ENCODE assay signal across 8 cellular contexts in genomic region chr16:28802235-28803019, GRCh38. TPM values are rescaled to one million over a fixed set of nuclear protein-coding genes. Genes with fewer than 3 reads are reported as not detected.
A peak's percentile ranks its signal among the peaks of the same experiment; 100 is the strongest.
DNase-seq lines count a peak whose midpoint lies in the region; ATAC-seq and TF ChIP-seq lines count a peak whose summit lies in the region.
"Not testable (repeated sequence)": the region's sequence is repeated elsewhere in the genome, so short reads cannot be mapped to it uniquely, and the experiment has no call there.

No MANE protein-coding gene starts in this region.

- not testable (repeated sequence) for TF ChIP-seq POLR2A in Peyer's patch (IDR thresholded peaks at IDR 0.05); body of pancreas (IDR thresholded peaks at IDR 0.05)

- not testable (repeated sequence) for H2AFZ ChIP-seq in hepatocyte

- CTCF ChIA-PET in activated CD4-positive, alpha-beta memory T cell treated with anti-CD3 and anti-CD28 coated beads for 36 hours (lab: Charles Lee): not testable (repeated sequence)

- not testable (repeated sequence) for H3K4me1 ChIP-seq in Peyer's patch; body of pancreas; hepatocyte (ENCODE audit: insufficient read depth)

- not testable (repeated sequence) for H3K4me1 Mint-ChIP-seq in activated CD4-positive, alpha-beta memory T cell treated with anti-CD3 and anti-CD28 coated beads for 36 hours (ENCODE audit: low read depth)

- intact Hi-C loops in activated CD4-positive, alpha-beta memory T cell treated with anti-CD3 and anti-CD28 coated beads for 36 hours (cut with micrococcal nuclease); body of pancreas (cut with DNase I): not testable (repeated sequence)

- not testable (repeated sequence) for H3K4me3 ChIP-seq in GM12875 (ENCODE audit: low read depth, low read length); body of pancreas; hepatocyte
- peak overlapping the region in 3 of 4 donors; percentile 18 to 40 (median 30) for H3K4me3 ChIP-seq in Peyer's patch

- H3K9me2 ChIP-seq in hepatocyte (replicated peaks; ENCODE audit: insufficient read depth): not testable (repeated sequence)

- not testable (repeated sequence) for H3K36me3 Mint-ChIP-seq in activated CD4-positive, alpha-beta memory T cell treated with anti-CD3 and anti-CD28 coated beads for 36 hours

- H3K27me3 ChIP-seq in Peyer's patch, body of pancreas, hepatocyte: not testable (repeated sequence)

- H4K20me1 ChIP-seq in hepatocyte (ENCODE audit: insufficient read depth, poor library complexity, severe bottlenecking): not testable (repeated sequence)

- H3K36me3 ChIP-seq in Peyer's patch; body of pancreas (replicated peaks in 1 of 2; ENCODE audit: insufficient read depth in 1 of 2, low read depth in 2 of 2); hepatocyte (replicated peaks; ENCODE audit: insufficient read depth, low read depth): not testable (repeated sequence)

- H3K4me3 Mint-ChIP-seq in activated CD4-positive, alpha-beta memory T cell treated with anti-CD3 and anti-CD28 coated beads for 36 hours: peak overlapping the region; percentile 59

- H3K9me3 Mint-ChIP-seq in activated CD4-positive, alpha-beta memory T cell treated with anti-CD3 and anti-CD28 coated beads for 36 hours: not testable (repeated sequence)

- 54% methylated on average over 3 of the region's 13 CpGs; no CpG with 5 or more reads in 1 of the 2 donors for WGBS in body of pancreas, 2 donors
- 79% methylated on average over 5 of the region's 13 CpGs for WGBS in hepatocyte (ENCODE audit: low lambda C conversion rate, missing lambda C conversion rate)

- TF ChIP-seq CTCF in GM12875 (IDR thresholded peaks at IDR 0.05; ENCODE audit: borderline replicate concordance, insufficient read depth, low read depth, low read length) (peak; percentile 33; the same call in 1 of the 2 replicates), Peyer's patch (IDR thresholded peaks at IDR 0.05) (peak in 5 of 6 experiments; percentile 4 to 63 (median 49)), body of pancreas (IDR thresholded peaks at IDR 0.05) (peak in 6 of 7 experiments; percentile 33 to 64 (median 42)), hepatocyte (IDR thresholded peaks at IDR 0.05; ENCODE audit: poor library complexity) (peak; percentile 39)

- not testable (repeated sequence) for H3K27me3 Mint-ChIP-seq in activated CD4-positive, alpha-beta memory T cell treated with anti-CD3 and anti-CD28 coated beads for 36 hours

- H3K79me2 ChIP-seq in hepatocyte: not testable (repeated sequence)

- peak overlapping the region; percentile 69 for H3K4me2 ChIP-seq in hepatocyte

- ATAC-seq in HG03280 (IDR thresholded peaks at IDR 0.05; ENCODE audit: unreplicated experiment): peak; percentile 69
- peak; percentile 91 for ATAC-seq in body of pancreas

- peak in 2 of 3 donors; percentile 23 to 79 for DNase-seq in Peyer's patch
- DNase-seq in activated CD4-positive, alpha-beta memory T cell treated with anti-CD3 and anti-CD28 coated beads for 36 hours: peak; percentile 73
- peak; percentile 61 to 86 (median 79) for DNase-seq in body of pancreas
- peak; percentile 75 for DNase-seq in hepatocyte (ENCODE audit: low spot score)
- peak; percentile 42 for DNase-seq in renal cortical epithelial cell (ENCODE audit: low read depth)
- peak in 34 of 49 donors; percentile 0 to 82 (median 34) for DNase-seq in substantia nigra (lab: John Stamatoyannopoulos, UW)

- POLR2A ChIA-PET in activated CD4-positive, alpha-beta memory T cell treated with anti-CD3 and anti-CD28 coated beads for 36 hours (lab: Charles Lee): not testable (repeated sequence)

- not testable (repeated sequence) for H3K9me3 ChIP-seq in Peyer's patch; body of pancreas; hepatocyte (ENCODE audit: low read depth)

- peak overlapping the region; percentile 62 for H3K27ac Mint-ChIP-seq in activated CD4-positive, alpha-beta memory T cell treated with anti-CD3 and anti-CD28 coated beads for 36 hours

- H3K27ac ChIP-seq in Peyer's patch; body of pancreas; hepatocyte; substantia nigra (ENCODE audit: low read depth, low read length, poor library complexity, severe bottlenecking): not testable (repeated sequence)

RNA-seq across cellular contexts. Expression of gene ATXN2L, which starts 20.4 kb away (rescaled TPM):
- total RNA-seq in Peyer's patch (100 to 1,000 TPM in 3 of 4 donors, 10 to 100 TPM in 1; 93.9 to 208 (median 160) TPM), body of pancreas (100 to 1,000 TPM in 1 of 2 donors, 10 to 100 TPM in 1; 40.2 to 129 TPM), hepatocyte (29.3 and 50.4 TPM in 2 replicates), renal cortical epithelial cell (26.6 and 92.6 TPM in 2 replicates)
- 100 to 1,000 TPM; 260 to 277 TPM for total RNA-seq in activated CD4-positive, alpha-beta memory T cell treated with anti-CD3 and anti-CD28 coated beads for 36 hours
- 124 and 128 TPM in 2 replicates for polyA plus RNA-seq in hepatocyte

RNA-seq across cellular contexts. Expression of gene TUFM, which starts 43.7 kb away (rescaled TPM):
- total RNA-seq in Peyer's patch (100 to 1,000 TPM; 125 to 157 (median 131) TPM), body of pancreas (100 to 1,000 TPM in 1 of 2 donors, 10 to 100 TPM in 1; 93.4 to 103 TPM), hepatocyte (106 and 107 TPM in 2 replicates), renal cortical epithelial cell (129 and 130 TPM in 2 replicates)
- 100 to 1,000 TPM; 221 TPM for total RNA-seq in activated CD4-positive, alpha-beta memory T cell treated with anti-CD3 and anti-CD28 coated beads for 36 hours
- 214 and 244 TPM in 2 replicates for polyA plus RNA-seq in hepatocyte

RNA-seq across cellular contexts. Expression of gene NPIPB9, which starts 50.8 kb away (rescaled TPM):
- total RNA-seq in Peyer's patch: 10 to 100 TPM in 1 of 4 donors, 1 to 10 TPM in 1, not detected in 2; 3.9 to 22.2 TPM
- total RNA-seq in activated CD4-positive, alpha-beta memory T cell treated with anti-CD3 and anti-CD28 coated beads for 36 hours: under 1 TPM; 0.52 to 0.58 TPM
- 1 to 10 TPM in 1 of 2 donors, not detected in 1; 6.7 TPM for total RNA-seq in body of pancreas
- total RNA-seq in hepatocyte: 3.0 and 3.2 TPM in 2 replicates
- 1.0 and 1.5 TPM in 2 replicates for polyA plus RNA-seq in hepatocyte
- total RNA-seq in renal cortical epithelial cell: 4.5 TPM in 1 of 2 replicates, not detected in the other
